3 cellular contexts compared by ENCODE assay signal in the genomic region with DNA sequence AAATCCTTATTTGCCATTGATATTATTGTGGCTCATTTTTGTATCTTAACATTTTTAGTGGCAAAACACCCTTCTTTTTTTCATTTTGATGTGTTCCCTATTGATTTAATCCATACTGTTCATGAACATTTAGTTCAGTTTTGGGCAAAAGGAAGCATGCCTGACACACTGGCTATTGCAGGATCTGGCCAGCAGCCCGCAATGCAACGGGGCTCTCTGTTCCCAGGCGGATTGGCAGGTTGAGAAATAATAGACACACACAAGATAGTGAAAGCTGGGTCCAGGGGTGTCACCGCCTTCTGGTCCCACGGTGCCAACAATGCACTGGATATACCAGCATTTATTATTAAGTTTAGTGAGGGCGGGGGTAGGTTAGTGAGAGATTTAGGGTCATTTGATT. TPM values are rescaled to one million over a fixed set of nuclear protein-coding genes. Genes with fewer than 3 reads are reported as not detected.
"Had no signal": no experiment of that assay in that cellular context is flagged by ENCODE, and none has a peak within 500 bp of the region (broad histone marks: within the 10 kb centered on the region; RNA-seq: fewer than 3 reads in every experiment).

No MANE protein-coding gene starts in this region.

RNA-seq across cellular contexts. Expression of gene STBD1, which starts 24.9 kb away (rescaled TPM):
- total RNA-seq: mononuclear cell had no signal

RNA-seq across cellular contexts. Expression of gene FAM47E, which starts 30.1 kb away (rescaled TPM):
- total RNA-seq: glomerular endothelial cell had no signal
- polyA plus RNA-seq: immature natural killer cell had no signal
